In the genomic region with DNA sequence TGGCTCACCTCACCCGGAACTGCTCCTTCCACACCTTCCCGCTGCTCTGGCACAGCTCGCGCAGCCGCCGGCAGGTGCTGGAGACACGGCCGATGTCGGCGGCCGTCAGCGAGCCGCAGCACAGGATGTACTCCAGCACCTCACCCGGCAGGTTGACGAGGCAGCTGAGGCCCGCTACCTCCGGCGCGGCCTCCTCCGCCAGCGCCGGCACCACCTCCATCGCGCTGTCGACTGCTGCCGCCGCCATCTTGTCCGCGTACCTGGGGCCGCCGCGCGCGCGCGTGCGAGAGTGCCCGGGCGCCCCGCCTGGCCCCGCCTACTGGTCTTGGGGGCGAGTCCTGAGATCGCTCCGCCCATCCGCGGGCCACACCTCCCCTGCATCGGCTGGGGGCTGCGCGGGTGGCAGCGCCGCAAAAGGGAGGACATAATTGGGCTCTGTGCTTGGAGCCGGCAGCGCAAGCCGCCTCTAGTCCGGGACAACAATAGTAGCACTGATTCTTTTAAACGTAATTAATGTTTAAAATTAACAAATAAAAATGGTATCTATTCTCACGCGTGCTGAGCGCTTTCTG, we compare ENCODE assay signal across 8 cellular contexts. TPM values are rescaled to one million over a fixed set of nuclear protein-coding genes. Genes with fewer than 3 reads are reported as not detected.
DNase-seq lines count a peak whose midpoint lies in the region; ATAC-seq and TF ChIP-seq lines count a peak whose summit lies in the region.

A gene with protein sequence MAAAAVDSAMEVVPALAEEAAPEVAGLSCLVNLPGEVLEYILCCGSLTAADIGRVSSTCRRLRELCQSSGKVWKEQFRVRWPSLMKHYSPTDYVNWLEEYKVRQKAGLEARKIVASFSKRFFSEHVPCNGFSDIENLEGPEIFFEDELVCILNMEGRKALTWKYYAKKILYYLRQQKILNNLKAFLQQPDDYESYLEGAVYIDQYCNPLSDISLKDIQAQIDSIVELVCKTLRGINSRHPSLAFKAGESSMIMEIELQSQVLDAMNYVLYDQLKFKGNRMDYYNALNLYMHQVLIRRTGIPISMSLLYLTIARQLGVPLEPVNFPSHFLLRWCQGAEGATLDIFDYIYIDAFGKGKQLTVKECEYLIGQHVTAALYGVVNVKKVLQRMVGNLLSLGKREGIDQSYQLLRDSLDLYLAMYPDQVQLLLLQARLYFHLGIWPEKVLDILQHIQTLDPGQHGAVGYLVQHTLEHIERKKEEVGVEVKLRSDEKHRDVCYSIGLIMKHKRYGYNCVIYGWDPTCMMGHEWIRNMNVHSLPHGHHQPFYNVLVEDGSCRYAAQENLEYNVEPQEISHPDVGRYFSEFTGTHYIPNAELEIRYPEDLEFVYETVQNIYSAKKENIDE (minus strand): TSS at position 261 of the 572 bp plus-strand sequence. CDS start 14 bp downstream, at position 247.

- no peak within 1 kb of the TSS for H2AFZ ChIP-seq in OCI-LY1 (ENCODE audit: low read length)

- H3K79me2 ChIP-seq in OCI-LY1 (ENCODE audit: insufficient read depth, low read length), result peaks cover 20% of the 10 kb centered on the region

- in situ Hi-C loops in Caki2 (cut with HindIII; ENCODE audit: low pct_unique_long_range_greater_than_20kb, low sequenced_read_pairs), result no loop called here

- no peak for TF ChIP-seq CTCF in OCI-LY1 (IDR thresholded peaks at IDR 0.05; ENCODE audit: low read length)

- H3K27me3 ChIP-seq in HUES6 (ENCODE audit: control insufficient read depth, insufficient read depth, low read length) (peaks cover 7% of the 10 kb centered on the region), OCI-LY1 (ENCODE audit: insufficient read depth, low read length) (peaks cover 8% of the 10 kb centered on the region; the same call in 1 of the 2 replicates), mononuclear cell (ENCODE audit: insufficient read depth, low read length) (peaks cover 2% of the 10 kb centered on the region)

- ATAC-seq in GM21423 (IDR thresholded peaks at IDR 0.05; ENCODE audit: unreplicated experiment), result peak; percentile 95

- 0 out of 2 replicates have a peak, but pooled peaks cover 3% of the 10 kb centered on the region for H3K9me3 ChIP-seq in HUES6 (ENCODE audit: control insufficient read depth, insufficient read depth, low read depth, low read length)
- H3K9me3 ChIP-seq in OCI-LY1 (ENCODE audit: low read length), result peaks cover 4% of the 10 kb centered on the region
- no peaks in the 10 kb centered on the region for H3K9me3 ChIP-seq in mononuclear cell (ENCODE audit: low read depth, low read length)

- peak within 1 kb of the TSS; percentile 100 for H3K4me3 ChIP-seq in HUES6 (ENCODE audit: low read depth, low read length)
- peak within 1 kb of the TSS; percentile 97 for H3K4me3 ChIP-seq in OCI-LY1 (ENCODE audit: low read depth, low read length, poor library complexity, severe bottlenecking)
- peak within 1 kb of the TSS; percentile 73 for H3K4me3 ChIP-seq in mononuclear cell (ENCODE audit: low read length)

- no peaks in the 10 kb centered on the region for H4K20me1 ChIP-seq in OCI-LY1 (ENCODE audit: insufficient read depth, low read length)

- H3K9ac ChIP-seq in HUES6 (ENCODE audit: low read length), result peak within 1 kb of the TSS; percentile 97
- H3K9ac ChIP-seq in OCI-LY1 (ENCODE audit: low read length), result peak within 1 kb of the TSS; percentile 83

- no peaks in the 10 kb centered on the region for H3K9me2 ChIP-seq in OCI-LY1 (ENCODE audit: low read depth, low read length)

- H3F3A ChIP-seq in OCI-LY1 (ENCODE audit: insufficient read depth, low read length), result no peaks in the 10 kb centered on the region

- no peak within 1 kb of the TSS; the same call in 1 of the 2 replicates for H3K27ac ChIP-seq in HUES6 (ENCODE audit: low read depth, low read length)
- H3K27ac ChIP-seq in OCI-LY1 (ENCODE audit: low read depth, low read length, poor library complexity, severe bottlenecking), result no peak within 1 kb of the TSS

- peaks cover 23% of the 10 kb centered on the region for H3K36me3 ChIP-seq in HUES6 (ENCODE audit: control insufficient read depth, insufficient read depth, low read length)
- H3K36me3 ChIP-seq in OCI-LY1 (ENCODE audit: insufficient read depth, low read length), result peaks cover 31% of the 10 kb centered on the region

- H3K4me2 ChIP-seq in OCI-LY1 (ENCODE audit: low read length), result peak within 1 kb of the TSS; percentile 99

- DNase-seq in Caki2 (ENCODE audit: low read depth) (peak; percentile 84), activated T-cell treated with anti-CD3 and anti-CD28 coated beads for 1 hour (ENCODE audit: low read depth) (peak; percentile 93), epidermal melanocyte (ENCODE audit: insufficient read length, low spot score) (peak; percentile 88)
- peak; percentile 91 for DNase-seq in stimulated activated CD8-positive, alpha-beta memory T cell treated with anti-CD3 and anti-CD28 coated beads, Interleukin-2, amount 100 ng/mL, for 48 hours (ENCODE audit: low read depth in 2 of 2)

- peaks cover 7% of the 10 kb centered on the region; the same call in 1 of the 2 replicates for H3K4me1 ChIP-seq in HUES6 (ENCODE audit: control insufficient read depth, insufficient read depth, low read length)
- H3K4me1 ChIP-seq in OCI-LY1 (ENCODE audit: insufficient read depth, low read length, severe bottlenecking), result peaks cover 16% of the 10 kb centered on the region
- H3K4me1 ChIP-seq in mononuclear cell (ENCODE audit: insufficient read depth, low read length), result peaks cover 20% of the 10 kb centered on the region

RNA-seq across cellular contexts. Expression of the gene that starts here (rescaled TPM):
- total RNA-seq in Caki2 (2014; rRNA removed; shearing (Covaris generic); ENCODE audit: low replicate concordance), result 38.1 and 88.8 TPM in 2 replicates
- total RNA-seq in mononuclear cell, result 92.8 TPM
